ENCODE assay signal across 10 cellular contexts in genomic region chr1:207453710-207454045, GRCh38. TPM values are rescaled to one million over a fixed set of nuclear protein-coding genes. Genes with fewer than 3 reads are reported as not detected.
DNase-seq lines count a peak whose midpoint lies in the region; ATAC-seq and TF ChIP-seq lines count a peak whose summit lies in the region.
"Had no signal": no experiment of that assay in that cellular context is flagged by ENCODE, and none has a peak within 500 bp of the region (broad histone marks: within the 10 kb centered on the region; RNA-seq: fewer than 3 reads in every experiment).

No MANE protein-coding gene starts in this region.

- no peaks in the 10 kb centered on the region for H3K9me2 ChIP-seq in OCI-LY7 (ENCODE audit: insufficient read depth, low read length)

- peak overlapping the region; percentile 74 for H3K4me2 ChIP-seq in OCI-LY7 (ENCODE audit: low read length)

- H3K4me3 ChIP-seq in OCI-LY7 (ENCODE audit: low read depth, low read length, poor library complexity, severe bottlenecking): peak overlapping the region; percentile 70
- peak overlapping the region; percentile 48 to 56 (median 50) for H3K4me3 ChIP-seq in esophagus muscularis mucosa
- H3K4me3 ChIP-seq in BE2C (ENCODE audit: low read depth, low read length): no peak overlapping the region

- H3K27ac Mint-ChIP-seq in activated CD4-positive, alpha-beta memory T cell treated with anti-CD3 and anti-CD28 coated beads for 36 hours: no peak overlapping the region
- no peak overlapping the region for H3K27ac Mint-ChIP-seq in activated CD4-positive, alpha-beta memory T cell treated with anti-CD3 and anti-CD28 coated beads, Interleukin-2, amount 10 ng/mL, durations not matched to agents 7 days and 5 days
- no peak overlapping the region for H3K27ac Mint-ChIP-seq in stimulated activated memory B cell treated with anti-CD40 and anti-IgM and Interleukin-4, amounts not matched to agents 10 μg/mL and 1 μg/mL and 100 μg/mL, for 72 hours

- H3K9me3 Mint-ChIP-seq in activated CD4-positive, alpha-beta memory T cell treated with anti-CD3 and anti-CD28 coated beads for 36 hours: no peaks in the 10 kb centered on the region
- no peaks in the 10 kb centered on the region for H3K9me3 Mint-ChIP-seq in activated CD4-positive, alpha-beta memory T cell treated with anti-CD3 and anti-CD28 coated beads, Interleukin-2, amount 10 ng/mL, durations not matched to agents 7 days and 5 days
- no peaks in the 10 kb centered on the region for H3K9me3 Mint-ChIP-seq in stimulated activated memory B cell treated with anti-CD40 and anti-IgM and Interleukin-4, amounts not matched to agents 10 μg/mL and 1 μg/mL and 100 μg/mL, for 72 hours

- H2AFZ ChIP-seq in OCI-LY7 (ENCODE audit: low read length): peak overlapping the region; percentile 82

- H3K79me2 ChIP-seq in OCI-LY7 (ENCODE audit: insufficient read depth, low read depth, low read length): no peaks in the 10 kb centered on the region

- POLR2A ChIA-PET in activated CD4-positive, alpha-beta memory T cell treated with anti-CD3 and anti-CD28 coated beads for 36 hours (lab: Charles Lee): interaction anchor here (1.1 kb wide), 1 partner anchor 46 kb away, joined by 3 read pairs; no protein-coding TSS in a partner anchor
- POLR2A ChIA-PET in activated CD4-positive, alpha-beta memory T cell treated with anti-CD3 and anti-CD28 coated beads, Interleukin-2, amount 10 ng/mL, durations not matched to agents 7 days and 5 days (lab: Charles Lee): no interaction called here
- POLR2A ChIA-PET in OCI-LY7 (lab: Charles Lee): interaction anchor here (1.0 to 1.3 kb wide), 4 partner anchors 11 to 401 kb away, joined by 3 to 6 read pairs (median 3); partner anchors contain the start of gene PFKFB2

- no peaks in the 10 kb centered on the region for H4K20me1 ChIP-seq in OCI-LY7 (ENCODE audit: insufficient read depth, low read length)

- intact Hi-C loops in activated CD4-positive, alpha-beta memory T cell treated with anti-CD3 and anti-CD28 coated beads for 36 hours (cut with micrococcal nuclease): no loop called here
- intact Hi-C loops in OCI-LY7 (cut with micrococcal nuclease; ENCODE audit: unreplicated experiment): loop anchor here (1.0 to 10.0 kb wide), 5 partner anchors 22 to 291 kb away; partner anchors contain the start of gene CD55
- intact Hi-C loops in esophagus muscularis mucosa (cut with DNase I): no loop called here

- H3K27ac ChIP-seq in OCI-LY7 (ENCODE audit: low read depth, low read length, poor library complexity, severe bottlenecking): no peak overlapping the region
- H3K27ac ChIP-seq in esophagus muscularis mucosa (replicated peaks in 1 of 4): no peak overlapping the region
- H3K27ac ChIP-seq: heart right ventricle had no signal

- peaks cover 9% of the 10 kb centered on the region for H3K4me1 Mint-ChIP-seq in activated CD4-positive, alpha-beta memory T cell treated with anti-CD3 and anti-CD28 coated beads for 36 hours (ENCODE audit: low read depth)
- H3K4me1 Mint-ChIP-seq in activated CD4-positive, alpha-beta memory T cell treated with anti-CD3 and anti-CD28 coated beads, Interleukin-2, amount 10 ng/mL, durations not matched to agents 7 days and 5 days: peaks cover 10% of the 10 kb centered on the region
- no peaks in the 10 kb centered on the region for H3K4me1 Mint-ChIP-seq in stimulated activated memory B cell treated with anti-CD40 and anti-IgM and Interleukin-4, amounts not matched to agents 10 μg/mL and 1 μg/mL and 100 μg/mL, for 72 hours

- H3K4me3 Mint-ChIP-seq in activated CD4-positive, alpha-beta memory T cell treated with anti-CD3 and anti-CD28 coated beads for 36 hours: peak overlapping the region; percentile 17
- no peak overlapping the region for H3K4me3 Mint-ChIP-seq in activated CD4-positive, alpha-beta memory T cell treated with anti-CD3 and anti-CD28 coated beads, Interleukin-2, amount 10 ng/mL, durations not matched to agents 7 days and 5 days
- peak overlapping the region; percentile 81 for H3K4me3 Mint-ChIP-seq in stimulated activated memory B cell treated with anti-CD40 and anti-IgM and Interleukin-4, amounts not matched to agents 10 μg/mL and 1 μg/mL and 100 μg/mL, for 72 hours

- no peak for ATAC-seq in stimulated activated memory B cell treated with anti-CD40 and anti-IgM and Interleukin-4, amounts not matched to agents 10 μg/mL and 1 μg/mL and 100 μg/mL, for 72 hours
- no peak for ATAC-seq in GM21390 (IDR thresholded peaks at IDR 0.05; ENCODE audit: unreplicated experiment)

- TF ChIP-seq POLR2A in esophagus muscularis mucosa (IDR thresholded peaks at IDR 0.05; ENCODE audit: low read depth): no peak

- H3K4me1 ChIP-seq in OCI-LY7 (ENCODE audit: insufficient read depth, low read length, poor library complexity, severe bottlenecking) (peaks cover 30% of the 10 kb centered on the region), esophagus muscularis mucosa (peaks cover 11 to 17% (median 17%) of the 10 kb centered on the region in 4 donors), BE2C (no peaks in the 10 kb centered on the region)

- TF ChIP-seq EP300 in esophagus muscularis mucosa (IDR thresholded peaks at IDR 0.05): no peak

- peaks cover 31% of the 10 kb centered on the region for H3K27me3 Mint-ChIP-seq in activated CD4-positive, alpha-beta memory T cell treated with anti-CD3 and anti-CD28 coated beads for 36 hours
- peaks cover 38% of the 10 kb centered on the region for H3K27me3 Mint-ChIP-seq in activated CD4-positive, alpha-beta memory T cell treated with anti-CD3 and anti-CD28 coated beads, Interleukin-2, amount 10 ng/mL, durations not matched to agents 7 days and 5 days
- H3K27me3 Mint-ChIP-seq in stimulated activated memory B cell treated with anti-CD40 and anti-IgM and Interleukin-4, amounts not matched to agents 10 μg/mL and 1 μg/mL and 100 μg/mL, for 72 hours: no peaks in the 10 kb centered on the region

- DNase-seq in activated CD4-positive, alpha-beta memory T cell treated with anti-CD3 and anti-CD28 coated beads for 36 hours: no peak
- no peak for DNase-seq in activated CD4-positive, alpha-beta memory T cell treated with anti-CD3 and anti-CD28 coated beads, Interleukin-2, amount 10 ng/mL, durations not matched to agents 7 days and 5 days
- DNase-seq in OCI-LY7 (ENCODE audit: low spot score): no peak
- DNase-seq in esophagus muscularis mucosa (ENCODE audit: extremely low spot score): no peak
- no peak for DNase-seq in BE2C
- DNase-seq in NCI-H345 treated with DMSO at 0.1 percent for 48 hours (lab: John Stamatoyannopoulos, UW; ENCODE audit: unreplicated experiment): no peak
- DNase-seq: NCI-H1417 treated with DMSO at 0.1 percent for 48 hours had no signal

- H3K36me3 ChIP-seq in OCI-LY7 (ENCODE audit: insufficient read depth, low read length): no peaks in the 10 kb centered on the region
- H3K36me3 ChIP-seq in esophagus muscularis mucosa: no peaks in the 10 kb centered on the region
- H3K36me3 ChIP-seq in BE2C: no peaks in the 10 kb centered on the region
- H3K36me3 ChIP-seq: heart right ventricle had no signal

- peaks cover 0 to 71% (median 28%) of the 10 kb centered on the region in 4 donors for H3K27me3 ChIP-seq in esophagus muscularis mucosa
- H3K27me3 ChIP-seq in BE2C: peaks cover 89% of the 10 kb centered on the region

- no TSS peak for BruUV-seq in OCI-LY7 (replicated peaks; lab: Mats Ljungman, UMichigan)

- TF ChIP-seq CTCF in OCI-LY7 (conservative IDR thresholded peaks at IDR 0.05; ENCODE audit: low read length): no peak
- TF ChIP-seq CTCF in esophagus muscularis mucosa (IDR thresholded peaks at IDR 0.05): no peak
- no peak for TF ChIP-seq CTCF in BE2C (IDR thresholded peaks at IDR 0.05; ENCODE audit: low read depth, low read length)

- WGBS in esophagus muscularis mucosa: 15% methylated on average over 1 of the region's 1 CpG

- CTCF ChIA-PET in activated CD4-positive, alpha-beta memory T cell treated with anti-CD3 and anti-CD28 coated beads for 36 hours (lab: Charles Lee): interaction anchor here (0.7 to 2.4 kb wide), 3 partner anchors 10 to 370 kb away, joined by 3 to 16 read pairs (median 3); no protein-coding TSS in a partner anchor
- CTCF ChIA-PET in activated CD4-positive, alpha-beta memory T cell treated with anti-CD3 and anti-CD28 coated beads, Interleukin-2, amount 10 ng/mL, durations not matched to agents 7 days and 5 days (lab: Charles Lee): interaction anchor here (0.6 to 2.3 kb wide), 2 partner anchors 46 to 255 kb away, joined by 3 to 7 read pairs; no protein-coding TSS in a partner anchor
- CTCF ChIA-PET in OCI-LY7 (lab: Charles Lee; ENCODE audit: unreplicated experiment): interaction anchor here (0.6 kb wide), 1 partner anchor 18 kb away, joined by 3 read pairs; no protein-coding TSS in a partner anchor

- no peaks in the 10 kb centered on the region for H3K9me3 ChIP-seq in OCI-LY7 (ENCODE audit: low read length)
- H3K9me3 ChIP-seq in esophagus muscularis mucosa: no peaks in the 10 kb centered on the region
- H3K9me3 ChIP-seq in BE2C: no peaks in the 10 kb centered on the region; the same call in 1 of the 2 replicates
- H3K9me3 ChIP-seq: heart right ventricle had no signal

- H3K36me3 Mint-ChIP-seq in activated CD4-positive, alpha-beta memory T cell treated with anti-CD3 and anti-CD28 coated beads for 36 hours: no peaks in the 10 kb centered on the region
- H3K36me3 Mint-ChIP-seq in activated CD4-positive, alpha-beta memory T cell treated with anti-CD3 and anti-CD28 coated beads, Interleukin-2, amount 10 ng/mL, durations not matched to agents 7 days and 5 days (ENCODE audit: low read depth): no peaks in the 10 kb centered on the region
- no peaks in the 10 kb centered on the region for H3K36me3 Mint-ChIP-seq in stimulated activated memory B cell treated with anti-CD40 and anti-IgM and Interleukin-4, amounts not matched to agents 10 μg/mL and 1 μg/mL and 100 μg/mL, for 72 hours

RNA-seq across cellular contexts. Expression of gene CR2, which starts 0.5 kb away (rescaled TPM):
- total RNA-seq in activated CD4-positive, alpha-beta memory T cell treated with anti-CD3 and anti-CD28 coated beads for 36 hours: under 1 TPM in 1 of 2 experiments, not detected in 1; 0.10 TPM
- total RNA-seq in activated CD4-positive, alpha-beta memory T cell treated with anti-CD3 and anti-CD28 coated beads, Interleukin-2, amount 10 ng/mL, durations not matched to agents 7 days and 5 days: not detected
- 3.7 and 4.4 TPM in 2 replicates for total RNA-seq in OCI-LY7 (2014; rRNA removed; shearing (Covaris generic))
- total RNA-seq in OCI-LY7 (2022): 11.7 and 13.5 TPM in 2 replicates
- under 1 TPM in 2 of 4 donors, not detected in 2; 0.06 to 0.33 TPM for total RNA-seq in esophagus muscularis mucosa
- polyA plus RNA-seq in BE2C (2012; ENCODE audit: insufficient read depth, insufficient read length, low read depth): not detected

RNA-seq across cellular contexts. Expression of gene CR1, which starts 42.3 kb away (rescaled TPM):
- not detected for total RNA-seq in activated CD4-positive, alpha-beta memory T cell treated with anti-CD3 and anti-CD28 coated beads for 36 hours
- total RNA-seq in activated CD4-positive, alpha-beta memory T cell treated with anti-CD3 and anti-CD28 coated beads, Interleukin-2, amount 10 ng/mL, durations not matched to agents 7 days and 5 days: not detected
- not detected in 2 replicates for total RNA-seq in OCI-LY7 (2014; rRNA removed; shearing (Covaris generic))
- not detected in 2 replicates for total RNA-seq in OCI-LY7 (2022)
- 10 to 100 TPM in 1 of 4 donors, 1 to 10 TPM in 2, under 1 TPM in 1; 0.92 to 12.1 (median 2.6) TPM for total RNA-seq in esophagus muscularis mucosa
- not detected for polyA plus RNA-seq in BE2C (2012; ENCODE audit: insufficient read depth, insufficient read length, low read depth)
